Comparison of ENCODE assay signal across 24 cellular contexts in genomic region chr15:50797926-50798325, GRCh38. TPM values are rescaled to one million over a fixed set of nuclear protein-coding genes. Genes with fewer than 3 reads are reported as not detected.
A peak's percentile ranks its signal among the peaks of the same experiment; 100 is the strongest.
DNase-seq lines count a peak whose midpoint lies in the region; ATAC-seq and TF ChIP-seq lines count a peak whose summit lies in the region.
"Had no signal": no experiment of that assay in that cellular context is flagged by ENCODE, and none has a peak within 500 bp of the region (broad histone marks: within the 10 kb centered on the region; RNA-seq: fewer than 3 reads in every experiment).

No MANE protein-coding gene starts in this region.

- H3K4me1 Mint-ChIP-seq in activated T-helper 17 cell treated with anti-CD3 and anti-CD28 coated beads, Interleukin-2, amount 50 U/mL, for 72 hours = no peaks in the 10 kb centered on the region
- H3K4me1 Mint-ChIP-seq in stimulated activated memory B cell treated with anti-CD40 and anti-IgM and Interleukin-4, amounts not matched to agents 10 μg/mL and 1 μg/mL and 100 μg/mL, for 72 hours = no peaks in the 10 kb centered on the region
- H3K4me1 Mint-ChIP-seq: IgD-negative memory B cell, naive B cell had no signal

- H3K4me3 Mint-ChIP-seq in activated T-helper 17 cell treated with anti-CD3 and anti-CD28 coated beads, Interleukin-2, amount 50 U/mL, for 72 hours = no peak overlapping the region
- H3K4me3 Mint-ChIP-seq in stimulated activated memory B cell treated with anti-CD40 and anti-IgM and Interleukin-4, amounts not matched to agents 10 μg/mL and 1 μg/mL and 100 μg/mL, for 72 hours = no peak overlapping the region
- H3K4me3 Mint-ChIP-seq: IgD-negative memory B cell, naive B cell had no signal

- no peak overlapping the region for H3K4me3 ChIP-seq in epithelial cell of esophagus (ENCODE audit: low read length)
- H3K4me3 ChIP-seq in parathyroid adenoma (ENCODE audit: low read depth, low read length) = no peak overlapping the region
- H3K4me3 ChIP-seq: GM23248, lung, SK-N-MC, spleen had no signal

- H3K36me3 ChIP-seq in parathyroid adenoma (ENCODE audit: control insufficient read depth, insufficient read depth, low read length) = no peaks in the 10 kb centered on the region
- H3K36me3 ChIP-seq: spleen had no signal

- no peaks in the 10 kb centered on the region for H3K79me2 ChIP-seq in parathyroid adenoma

- DNase-seq in NCI-H1105 treated with DMSO at 0.1 percent for 48 hours (lab: John Stamatoyannopoulos, UW) (peak; percentile 68), epithelial cell of esophagus (ENCODE audit: low read depth) (peak; percentile 94)
- DNase-seq in activated CD8-positive, alpha-beta memory T cell treated with anti-CD3 and anti-CD28 coated beads, Interleukin-2, amount 50 U/mL, for 4 hours = no peak
- DNase-seq: activated CD4-positive, CD25-positive, alpha-beta regulatory T cell treated with anti-CD3 and anti-CD28 coated beads, Interleukin-2, amount 50 U/mL, for 72 hours; activated gamma-delta T cell; C1 segment of cervical spinal cord; caudate nucleus; effector CD4-positive, alpha-beta T cell; GM23248; naive B cell; NCI-H2107; NCI-H69; spleen; stimulated activated CD8-positive, alpha-beta memory T cell treated with anti-CD3 and anti-CD28 coated beads, Interleukin-4, amount 100 ng/mL, for 48 hours; substantia nigra had no signal

- no peak for TF ChIP-seq CTCF in C4-2B (conservative IDR thresholded peaks at IDR 0.05)
- no peak for TF ChIP-seq CTCF in epithelial cell of esophagus (IDR thresholded peaks at IDR 0.05; ENCODE audit: insufficient read depth, low read depth, low read length, missing control alignments)
- TF ChIP-seq CTCF in parathyroid adenoma (IDR thresholded peaks at IDR 0.05) = no peak

- no peaks in the 10 kb centered on the region for H3K36me3 Mint-ChIP-seq in activated T-helper 17 cell treated with anti-CD3 and anti-CD28 coated beads, Interleukin-2, amount 50 U/mL, for 72 hours (ENCODE audit: low read depth)
- H3K36me3 Mint-ChIP-seq in stimulated activated memory B cell treated with anti-CD40 and anti-IgM and Interleukin-4, amounts not matched to agents 10 μg/mL and 1 μg/mL and 100 μg/mL, for 72 hours = no peaks in the 10 kb centered on the region
- H3K36me3 Mint-ChIP-seq: naive B cell had no signal

- H3K4me1 ChIP-seq in parathyroid adenoma = no peaks in the 10 kb centered on the region
- H3K4me1 ChIP-seq: spleen had no signal

- peak overlapping the region; percentile 38 for H3K27ac ChIP-seq in C4-2B
- H3K27ac ChIP-seq in parathyroid adenoma = peak overlapping the region; percentile 51
- H3K27ac ChIP-seq: GM23248, SK-N-MC, spleen had no signal

- no peak overlapping the region for H3K9ac ChIP-seq in parathyroid adenoma
- H3K9ac ChIP-seq: GM23248 had no signal

- no peaks in the 10 kb centered on the region for H3K27me3 Mint-ChIP-seq in activated T-helper 17 cell treated with anti-CD3 and anti-CD28 coated beads, Interleukin-2, amount 50 U/mL, for 72 hours
- no peaks in the 10 kb centered on the region for H3K27me3 Mint-ChIP-seq in stimulated activated memory B cell treated with anti-CD40 and anti-IgM and Interleukin-4, amounts not matched to agents 10 μg/mL and 1 μg/mL and 100 μg/mL, for 72 hours
- H3K27me3 Mint-ChIP-seq: IgD-negative memory B cell, naive B cell, progenitor cell of endocrine pancreas had no signal

- H3K27me3 ChIP-seq in parathyroid adenoma (ENCODE audit: control insufficient read depth, insufficient read depth, low read length) = no peaks in the 10 kb centered on the region
- H3K27me3 ChIP-seq: spleen had no signal

- no peak overlapping the region for H2AFZ ChIP-seq in parathyroid adenoma
- H2AFZ ChIP-seq: GM23248 had no signal

- H3K9me3 Mint-ChIP-seq in activated T-helper 17 cell treated with anti-CD3 and anti-CD28 coated beads, Interleukin-2, amount 50 U/mL, for 72 hours = no peaks in the 10 kb centered on the region
- no peaks in the 10 kb centered on the region for H3K9me3 Mint-ChIP-seq in stimulated activated memory B cell treated with anti-CD40 and anti-IgM and Interleukin-4, amounts not matched to agents 10 μg/mL and 1 μg/mL and 100 μg/mL, for 72 hours
- H3K9me3 Mint-ChIP-seq: IgD-negative memory B cell, naive B cell had no signal

- no peaks in the 10 kb centered on the region for H3K9me3 ChIP-seq in parathyroid adenoma (ENCODE audit: control insufficient read depth, low read length)
- H3K9me3 ChIP-seq: spleen had no signal

- no peak overlapping the region for H3K27ac Mint-ChIP-seq in activated T-helper 17 cell treated with anti-CD3 and anti-CD28 coated beads, Interleukin-2, amount 50 U/mL, for 72 hours
- H3K27ac Mint-ChIP-seq in stimulated activated memory B cell treated with anti-CD40 and anti-IgM and Interleukin-4, amounts not matched to agents 10 μg/mL and 1 μg/mL and 100 μg/mL, for 72 hours = no peak overlapping the region
- H3K27ac Mint-ChIP-seq: IgD-negative memory B cell, progenitor cell of endocrine pancreas had no signal

- ATAC-seq in activated T-helper 17 cell treated with anti-CD3 and anti-CD28 coated beads, Interleukin-2, amount 50 U/mL, for 72 hours (replicated peaks) = no peak
- no peak for ATAC-seq in stimulated activated memory B cell treated with anti-CD40 and anti-IgM and Interleukin-4, amounts not matched to agents 10 μg/mL and 1 μg/mL and 100 μg/mL, for 72 hours
- no peak for ATAC-seq in HG02884 (IDR thresholded peaks at IDR 0.05; ENCODE audit: unreplicated experiment)

- H3K4me2 ChIP-seq in parathyroid adenoma (ENCODE audit: low read length) = peak overlapping the region; percentile 38

RNA-seq across cellular contexts. Expression of gene SPPL2A, which starts 32.4 kb away (rescaled TPM):
- total RNA-seq in activated T-helper 17 cell treated with anti-CD3 and anti-CD28 coated beads, Interleukin-2, amount 50 U/mL, for 72 hours = 100 to 1,000 TPM in 1 of 2 donors, 10 to 100 TPM in 1; 92.5 to 105 TPM
